Comparison of ENCODE assay signal across 1 cellular context in genomic region chr5:176876506-176877431, GRCh38.
TF ChIP-seq lines count a peak whose summit lies in the region.

No MANE protein-coding gene starts in this region.

TF ChIP-seq in SK-N-SH treated with all-trans-retinoic acid at 6 μM for 48 hours, 23 proteins besides CTCF, POLR2A, EP300 and RAD21 (continued from another document):
- TF ChIP-seq CREB5 (CRISPR knock-in tag; IDR thresholded peaks at IDR 0.05; ENCODE audit: low read depth), result no peak
- TF ChIP-seq ZNF8 (CRISPR knock-in tag; IDR thresholded peaks at IDR 0.05), result no peak
